Comparison of ENCODE assay signal across 8 cellular contexts in genomic region chr1:15616704-15617172, GRCh38. TPM values are rescaled to one million over a fixed set of nuclear protein-coding genes. Genes with fewer than 3 reads are reported as not detected.
DNase-seq lines count a peak whose midpoint lies in the region; ATAC-seq and TF ChIP-seq lines count a peak whose summit lies in the region.

No MANE protein-coding gene starts in this region.

- TF ChIP-seq CTCF in CD14-positive monocyte (IDR thresholded peaks at IDR 0.05) (no peak), OCI-LY1 (IDR thresholded peaks at IDR 0.05; ENCODE audit: low read length) (no peak), coronary artery (IDR thresholded peaks at IDR 0.05) (no peak)

- WGBS in aorta, 2 donors, result 2 to 3% methylated on average over 12 of the region's 12 CpGs

- H3K9me2 ChIP-seq in OCI-LY1 (ENCODE audit: low read depth, low read length), result no peaks in the 10 kb centered on the region

- H2AFZ ChIP-seq in OCI-LY1 (ENCODE audit: low read length), result peak overlapping the region; percentile 85

- H3F3A ChIP-seq in OCI-LY1 (ENCODE audit: insufficient read depth, low read length), result no peaks in the 10 kb centered on the region

- H3K36me3 ChIP-seq in OCI-LY1 (ENCODE audit: insufficient read depth, low read length) (peaks cover 9% of the 10 kb centered on the region; the same call in 1 of the 2 replicates), aorta (ENCODE audit: control insufficient read depth in 1 of 2, insufficient read depth in 2 of 2, low read length in 1 of 2) (no peaks in the 10 kb centered on the region)

- ATAC-seq in GM21529 (IDR thresholded peaks at IDR 0.05; ENCODE audit: unreplicated experiment), result peak; percentile 15
- peak; percentile 31 for ATAC-seq in aorta (ENCODE audit: low FRiP score)

- peak overlapping the region; percentile 87 to 95 (median 93) for H3K27ac Mint-ChIP-seq in CD14-positive monocyte

- H4K20me1 ChIP-seq in OCI-LY1 (ENCODE audit: insufficient read depth, low read length), result no peaks in the 10 kb centered on the region

- peaks cover 2 to 11% (median 6%) of the 10 kb centered on the region in 3 donors for H3K27me3 Mint-ChIP-seq in CD14-positive monocyte (ENCODE audit: low read depth in 3 of 3)

- H3K79me2 ChIP-seq in OCI-LY1 (ENCODE audit: insufficient read depth, low read length), result peaks cover 41% of the 10 kb centered on the region

- H3K27ac ChIP-seq in OCI-LY1 (ENCODE audit: low read depth, low read length, poor library complexity, severe bottlenecking) (no peak overlapping the region), coronary artery (peak overlapping the region; percentile 94 to 95), aorta (ENCODE audit: low read depth in 1 of 2, low read length in 2 of 2) (peak overlapping the region; percentile 85 to 97)

- DNase-seq in CD14-positive monocyte (ENCODE audit: low spot score) (no peak), coronary artery (ENCODE audit: low spot score) (no peak), midbrain (lab: John Stamatoyannopoulos, UW) (peak; percentile 49), aorta (no peak), ureter (ENCODE audit: low spot score) (no peak), NCI-H1048 (lab: John Stamatoyannopoulos, UW) (no peak)

- H3K9me3 ChIP-seq in OCI-LY1 (ENCODE audit: low read length), result no peaks in the 10 kb centered on the region
- no peaks in the 10 kb centered on the region for H3K9me3 ChIP-seq in aorta (ENCODE audit: control insufficient read depth, low read length)

- H3K9ac ChIP-seq in OCI-LY1 (ENCODE audit: low read length), result peak overlapping the region; percentile 61

- peak overlapping the region; percentile 86 to 88 for H3K4me3 Mint-ChIP-seq in CD14-positive monocyte

- no peaks in the 10 kb centered on the region for H3K27me3 ChIP-seq in OCI-LY1 (ENCODE audit: insufficient read depth, low read length)
- H3K27me3 ChIP-seq in aorta (ENCODE audit: control insufficient read depth in 1 of 2, insufficient read depth in 2 of 2, low read length in 1 of 2), result no peaks in the 10 kb centered on the region

- H3K36me3 Mint-ChIP-seq in CD14-positive monocyte, result no peaks in the 10 kb centered on the region

- H3K4me1 ChIP-seq in OCI-LY1 (ENCODE audit: insufficient read depth, low read length, severe bottlenecking) (peaks cover 30% of the 10 kb centered on the region), aorta (ENCODE audit: control insufficient read depth in 1 of 2, insufficient read depth in 2 of 2, low read length in 2 of 2) (no peaks in the 10 kb centered on the region)

- H3K4me3 ChIP-seq in OCI-LY1 (ENCODE audit: low read depth, low read length, poor library complexity, severe bottlenecking), result peak overlapping the region; percentile 94
- H3K4me3 ChIP-seq in coronary artery, result peak overlapping the region; percentile 91
- peak overlapping the region; percentile 38 to 44 for H3K4me3 ChIP-seq in aorta (ENCODE audit: low read length in 2 of 2)

- H3K9me3 Mint-ChIP-seq in CD14-positive monocyte, result no peaks in the 10 kb centered on the region

- H3K4me1 Mint-ChIP-seq in CD14-positive monocyte, result peaks cover 32% of the 10 kb centered on the region

- intact Hi-C loops in CD14-positive monocyte (cut with micrococcal nuclease), result loop anchor here (5.0 kb wide), 2 partner anchors 66 to 89 kb away; partner anchors contain the start of genes DNAJC16 (in 2 of the 2) and PLEKHM2 (in 2 of the 2)
- intact Hi-C loops in aorta (cut with DNase I), result loop anchor here in 1 of 2 donors (5.0 to 10.0 kb wide), 2 partner anchors 68 to 89 kb away; partner anchors contain the start of genes DNAJC16 and PLEKHM2

- H3K4me2 ChIP-seq in OCI-LY1 (ENCODE audit: low read length), result peak overlapping the region; percentile 84

RNA-seq across cellular contexts. Expression of gene DDI2, which starts 0.5 kb away (rescaled TPM):
- polyA plus RNA-seq in CD14-positive monocyte (1 to 10 TPM; 2.5 to 3.2 TPM), aorta (1 to 10 TPM; 4.7 to 5.4 TPM)
- total RNA-seq in aorta (10 to 100 TPM; 24.7 to 29.6 TPM), ureter (92.0 TPM)

RNA-seq across cellular contexts. Expression of gene AGMAT, which starts 31.9 kb away (rescaled TPM):
- polyA plus RNA-seq in CD14-positive monocyte (not detected), aorta (1 to 10 TPM in 1 of 2 donors, under 1 TPM in 1; 0.13 to 1.4 TPM)
- total RNA-seq in aorta (under 1 TPM; 0.13 to 0.18 TPM), ureter (2.0 TPM)

Comparison
In these comparisons a context has a peak if more than half of its experiments do, and no peak if none do; other contexts are left out.
1. H3K4me3 ChIP-seq: peak in every context shown above with its lines; median percentile 94 in OCI-LY1; 91 in coronary artery; 41 in aorta.